In genomic region chr7:7251742-7252141, GRCh38 we compare ENCODE assay signal across 11 cellular contexts.
DNase-seq lines count a peak whose midpoint lies in the region; ATAC-seq and TF ChIP-seq lines count a peak whose summit lies in the region.
"Had no signal": no experiment of that assay in that cellular context is flagged by ENCODE, and none has a peak within 500 bp of the region (broad histone marks: within the 10 kb centered on the region; RNA-seq: fewer than 3 reads in every experiment).

No MANE protein-coding gene starts in this region.

- TF ChIP-seq CTCF in GM23338 (conservative IDR thresholded peaks at IDR 0.05; ENCODE audit: low read depth in 2 of 2) (no peak), lung (IDR thresholded peaks at IDR 0.05; ENCODE audit: control extremely low read depth, extremely low read depth) (no peak), WERI-Rb-1 (IDR thresholded peaks at IDR 0.05; ENCODE audit: low read depth, low read length) (no peak), RWPE1 (conservative IDR thresholded peaks at IDR 0.05; ENCODE audit: low read depth) (no peak)

- no peaks in the 10 kb centered on the region for H3K36me3 Mint-ChIP-seq in GM23338 (ENCODE audit: low read depth)

- no peaks in the 10 kb centered on the region for H4K20me1 ChIP-seq in GM23338 (replicated peaks; ENCODE audit: insufficient read depth)

- peaks cover 25% of the 10 kb centered on the region for H3K4me1 Mint-ChIP-seq in GM23338

- no peaks in the 10 kb centered on the region for H3F3A ChIP-seq in GM23338 (replicated peaks; ENCODE audit: low read depth)

- peaks cover 5% of the 10 kb centered on the region; the same call in 1 of the 2 replicates for H3K79me2 ChIP-seq in GM23338 (replicated peaks; ENCODE audit: insufficient read depth)

- POLR2A ChIA-PET in RWPE1 (lab: Yijun Ruan, JAX; ENCODE audit: low non-redundant PET): no interaction called here

- H3K36me3 ChIP-seq in GM23338 (ENCODE audit: insufficient read depth): no peaks in the 10 kb centered on the region
- H3K36me3 ChIP-seq in lung (ENCODE audit: control insufficient read depth in 2 of 2, insufficient read depth in 2 of 2, low read length in 2 of 2): no peaks in the 10 kb centered on the region
- H3K36me3 ChIP-seq in WERI-Rb-1: peaks cover 26% of the 10 kb centered on the region
- peaks cover 5% of the 10 kb centered on the region; the same call in 1 of the 2 replicates for H3K36me3 ChIP-seq in MG63

- H3K9me3 ChIP-seq in lung (ENCODE audit: control insufficient read depth in 2 of 2, insufficient read depth in 1 of 2, low read length in 1 of 2) (no peaks in the 10 kb centered on the region), WERI-Rb-1 (ENCODE audit: severe bottlenecking) (no peaks in the 10 kb centered on the region), MG63 (no peaks in the 10 kb centered on the region)

- no peaks in the 10 kb centered on the region for H3K9me3 Mint-ChIP-seq in GM23338

- H2AFZ ChIP-seq in GM23338: no peak overlapping the region

- WGBS in lung, 2 donors: 41 to 70% methylated on average over 2 of the region's 2 CpGs

- H3K27me3 ChIP-seq in GM23338 (ENCODE audit: insufficient read depth): no peaks in the 10 kb centered on the region
- no peaks in the 10 kb centered on the region for H3K27me3 ChIP-seq in lung (ENCODE audit: control insufficient read depth, insufficient read depth)
- no peaks in the 10 kb centered on the region for H3K27me3 ChIP-seq in WERI-Rb-1 (ENCODE audit: insufficient read depth, low read depth, severe bottlenecking)
- no peaks in the 10 kb centered on the region for H3K27me3 ChIP-seq in MG63

- H3K9me2 ChIP-seq in GM23338 (ENCODE audit: insufficient read depth): no peaks in the 10 kb centered on the region

- no peaks in the 10 kb centered on the region for H3K27me3 Mint-ChIP-seq in GM23338 (ENCODE audit: insufficient read depth, low read depth, poor library complexity)

- H3K4me2 ChIP-seq in GM23338: no peak overlapping the region

- DNase-seq in GM23338 (ENCODE audit: low spot score) (no peak), lung (ENCODE audit: low spot score) (no peak), WERI-Rb-1 (no peak), NCI-H774 (lab: John Stamatoyannopoulos, UW) (no peak), MG63 (no peak), RWPE1 (ENCODE audit: low spot score) (no peak)
- DNase-seq: activated CD8-positive, alpha-beta memory T cell treated with anti-CD3 and anti-CD28 coated beads for 24 hours; left colon; NCI-H2029 had no signal

- no peak overlapping the region for H3K4me3 Mint-ChIP-seq in GM23338

- CTCF ChIA-PET in RWPE1 (lab: Yijun Ruan, JAX): no interaction called here

- no peak overlapping the region for H3K27ac ChIP-seq in GM23338 (ENCODE audit: low read depth)
- H3K27ac ChIP-seq in lung (ENCODE audit: low read depth in 1 of 2, low read length in 1 of 2): no peak overlapping the region
- H3K27ac ChIP-seq in WERI-Rb-1: no peak overlapping the region
- no peak overlapping the region for H3K27ac ChIP-seq in RWPE1

- H3K4me1 ChIP-seq in GM23338 (ENCODE audit: insufficient read depth) (peaks cover 20% of the 10 kb centered on the region), lung (ENCODE audit: control insufficient read depth in 2 of 2, insufficient read depth in 2 of 2, low read length in 2 of 2) (no peaks in the 10 kb centered on the region)

- ATAC-seq in GM18861 (IDR thresholded peaks at IDR 0.05; ENCODE audit: unreplicated experiment) (peak; percentile 78), GM23338 (peak; percentile 40; the same call in 1 of the 3 replicates), HG03565 (IDR thresholded peaks at IDR 0.05; ENCODE audit: unreplicated experiment) (peak; percentile 98), lung (ENCODE audit: insufficient read depth, low FRiP score) (peak; percentile 50)
- ATAC-seq: left colon had no signal

- peak overlapping the region; percentile 6; the same call in 1 of the 2 replicates for H3K27ac Mint-ChIP-seq in GM23338

- H3K4me3 ChIP-seq in GM23338 (no peak overlapping the region), lung (no peak overlapping the region), WERI-Rb-1 (ENCODE audit: low read depth, low read length) (no peak overlapping the region), MG63 (no peak overlapping the region)

TF ChIP-seq in GM23338, 12 proteins besides CTCF, POLR2A, EP300 and RAD21 (continues in another document):
- TF ChIP-seq JUNB (IDR thresholded peaks at IDR 0.05; ENCODE audit: unreplicated experiment): no peak
- no peak for TF ChIP-seq EZH2 (IDR thresholded peaks at IDR 0.05; ENCODE audit: low read depth, unreplicated experiment)
- no peak for TF ChIP-seq STAT1 (IDR thresholded peaks at IDR 0.05; ENCODE audit: unreplicated experiment)
- TF ChIP-seq EZH2phosphoT487 (IDR thresholded peaks at IDR 0.05; ENCODE audit: unreplicated experiment): no peak
- TF ChIP-seq CREB1 (CRISPR knock-in tag; IDR thresholded peaks at IDR 0.05; ENCODE audit: low read depth): no peak
- no peak for TF ChIP-seq REST (IDR thresholded peaks at IDR 0.05; ENCODE audit: unreplicated experiment)
- no peak for TF ChIP-seq ZNF114 (CRISPR knock-in tag; IDR thresholded peaks at IDR 0.05)
- no peak for TF ChIP-seq POLR2AphosphoS5 (IDR thresholded peaks at IDR 0.05; ENCODE audit: low read depth)
- no peak for TF ChIP-seq ZNF331 (CRISPR knock-in tag; IDR thresholded peaks at IDR 0.05; ENCODE audit: low read depth)

Comparison
In these comparisons a context has a peak if more than half of its experiments do, and no peak if none do; other contexts are left out.
1. ATAC-seq: peak in every context shown above with its lines; median percentile 98 in HG03565; 78 in GM18861; 50 in lung; 40 in GM23338.